8 cellular contexts compared by ENCODE assay signal in genomic region chr1:25246600-25247023, GRCh38. TPM values are rescaled to one million over a fixed set of nuclear protein-coding genes. Genes with fewer than 3 reads are reported as not detected.
DNase-seq lines count a peak whose midpoint lies in the region; ATAC-seq and TF ChIP-seq lines count a peak whose summit lies in the region.

No MANE protein-coding gene starts in this region.

- peaks cover 47% of the 10 kb centered on the region for H3K36me3 Mint-ChIP-seq in activated CD4-positive, alpha-beta T cell treated with anti-CD3 and anti-CD28 coated beads for 36 hours (ENCODE audit: low read depth)
- peaks cover 61% of the 10 kb centered on the region for H3K36me3 Mint-ChIP-seq in activated T-helper 17 cell treated with anti-CD3 and anti-CD28 coated beads, Interleukin-2, amount 50 U/mL, for 72 hours (ENCODE audit: low read depth)

- H3K9me3 ChIP-seq in gastroesophageal sphincter, result no peaks in the 10 kb centered on the region

- no peaks in the 10 kb centered on the region for H3K27me3 ChIP-seq in gastroesophageal sphincter

- no peak for TF ChIP-seq POLR2A in gastroesophageal sphincter (IDR thresholded peaks at IDR 0.05)

- peaks cover 0 to 42% of the 10 kb centered on the region in 2 donors for H3K36me3 ChIP-seq in gastroesophageal sphincter

- peaks cover 4 to 41% (median 13%) of the 10 kb centered on the region in 3 donors for H3K4me1 ChIP-seq in gastroesophageal sphincter

- H3K4me3 Mint-ChIP-seq in activated CD4-positive, alpha-beta T cell treated with anti-CD3 and anti-CD28 coated beads for 36 hours, result peak overlapping the region; percentile 96
- peak overlapping the region; percentile 94 for H3K4me3 Mint-ChIP-seq in activated T-helper 17 cell treated with anti-CD3 and anti-CD28 coated beads, Interleukin-2, amount 50 U/mL, for 72 hours

- H3K9me3 Mint-ChIP-seq in activated CD4-positive, alpha-beta T cell treated with anti-CD3 and anti-CD28 coated beads for 36 hours (ENCODE audit: low read depth), result no peaks in the 10 kb centered on the region
- H3K9me3 Mint-ChIP-seq in activated T-helper 17 cell treated with anti-CD3 and anti-CD28 coated beads, Interleukin-2, amount 50 U/mL, for 72 hours, result no peaks in the 10 kb centered on the region

- peak; percentile 62 for DNase-seq in activated CD4-positive, alpha-beta T cell treated with anti-CD3 and anti-CD28 coated beads for 36 hours
- DNase-seq in activated CD4-positive, alpha-beta T cell treated with anti-CD3 and anti-CD28 coated beads for 1 hour, result no peak
- DNase-seq in retinal pigment epithelial cell (ENCODE audit: low read depth), result no peak
- DNase-seq in putamen (ENCODE audit: low spot score), result no peak
- no peak for DNase-seq in NCI-H2029 (lab: John Stamatoyannopoulos, UW)

- TF ChIP-seq EP300 in gastroesophageal sphincter (IDR thresholded peaks at IDR 0.05), result no peak

- no peaks in the 10 kb centered on the region for H3K27me3 Mint-ChIP-seq in activated CD4-positive, alpha-beta T cell treated with anti-CD3 and anti-CD28 coated beads for 36 hours
- H3K27me3 Mint-ChIP-seq in activated T-helper 17 cell treated with anti-CD3 and anti-CD28 coated beads, Interleukin-2, amount 50 U/mL, for 72 hours, result no peaks in the 10 kb centered on the region

- WGBS in gastroesophageal sphincter (ENCODE audit: low coverage in 1 of 2), 2 donors, result no CpG with 5 or more reads among the region's 53 CpGs

- TF ChIP-seq CTCF in gastroesophageal sphincter (IDR thresholded peaks at IDR 0.05) (no peak), retinal pigment epithelial cell (conservative IDR thresholded peaks at IDR 0.05; ENCODE audit: low read depth, low read length) (no peak)

- peak overlapping the region; percentile 99 for H3K27ac Mint-ChIP-seq in activated CD4-positive, alpha-beta T cell treated with anti-CD3 and anti-CD28 coated beads for 36 hours
- peak overlapping the region; percentile 97 for H3K27ac Mint-ChIP-seq in activated T-helper 17 cell treated with anti-CD3 and anti-CD28 coated beads, Interleukin-2, amount 50 U/mL, for 72 hours

- POLR2A ChIA-PET in activated CD4-positive, alpha-beta T cell treated with anti-CD3 and anti-CD28 coated beads for 36 hours (lab: Charles Lee), result interaction anchor here (1.3 kb wide), 1 partner anchor 14 kb away, joined by 37 read pairs; the partner anchor contains the start of gene SYF2

- intact Hi-C loops in activated CD4-positive, alpha-beta T cell treated with anti-CD3 and anti-CD28 coated beads for 36 hours (cut with DNase I, micrococcal nuclease), result loop anchor here (1.0 to 10.0 kb wide), 14 partner anchors 14 to 1266 kb away; partner anchors contain the start of genes SYF2 (in 2 of the 2), CLIC4 (in 1 of the 2), MACO1 (in 1 of the 2) and MTFR1L (in 1 of the 2)

- peak overlapping the region; percentile 97 to 100 (median 100) for H3K27ac ChIP-seq in gastroesophageal sphincter

- no peak for ATAC-seq in activated CD4-positive, alpha-beta T cell treated with anti-CD3 and anti-CD28 coated beads for 36 hours
- ATAC-seq in HG03457 (IDR thresholded peaks at IDR 0.05; ENCODE audit: unreplicated experiment), result peak; percentile 5
- ATAC-seq in activated T-helper 17 cell treated with anti-CD3 and anti-CD28 coated beads, Interleukin-2, amount 50 U/mL, for 72 hours (replicated peaks), result no peak
- ATAC-seq in gastroesophageal sphincter, result peak; percentile 0

- H3K4me3 ChIP-seq in gastroesophageal sphincter (peak overlapping the region; percentile 90 to 95), retinal pigment epithelial cell (ENCODE audit: low read length) (peak overlapping the region; percentile 99)

- peaks cover 43% of the 10 kb centered on the region for H3K4me1 Mint-ChIP-seq in activated CD4-positive, alpha-beta T cell treated with anti-CD3 and anti-CD28 coated beads for 36 hours
- H3K4me1 Mint-ChIP-seq in activated T-helper 17 cell treated with anti-CD3 and anti-CD28 coated beads, Interleukin-2, amount 50 U/mL, for 72 hours, result peaks cover 27% of the 10 kb centered on the region

- CTCF ChIA-PET in activated CD4-positive, alpha-beta T cell treated with anti-CD3 and anti-CD28 coated beads for 36 hours (lab: Charles Lee), result no interaction called here

RNA-seq across cellular contexts. Expression of gene RSRP1, which starts 0.6 kb away (rescaled TPM):
- 100 to 1,000 TPM in 1 of 2 experiments, 10 to 100 TPM in 1; 86.8 to 120 TPM for total RNA-seq in activated CD4-positive, alpha-beta T cell treated with anti-CD3 and anti-CD28 coated beads for 36 hours
- 100 to 1,000 TPM; 120 to 228 TPM for total RNA-seq in activated T-helper 17 cell treated with anti-CD3 and anti-CD28 coated beads, Interleukin-2, amount 50 U/mL, for 72 hours
- 100 to 1,000 TPM in 1 of 4 donors, 10 to 100 TPM in 3; 23.1 to 133 (median 59.4) TPM for total RNA-seq in gastroesophageal sphincter

RNA-seq across cellular contexts. Expression of gene SYF2, which starts 14.3 kb away (rescaled TPM):
- total RNA-seq in activated CD4-positive, alpha-beta T cell treated with anti-CD3 and anti-CD28 coated beads for 36 hours, result 10 to 100 TPM; 39.0 to 42.4 TPM
- total RNA-seq in activated T-helper 17 cell treated with anti-CD3 and anti-CD28 coated beads, Interleukin-2, amount 50 U/mL, for 72 hours, result 10 to 100 TPM; 39.1 to 46.1 TPM
- 100 to 1,000 TPM in 1 of 4 donors, 10 to 100 TPM in 3; 54.5 to 105 (median 88.5) TPM for total RNA-seq in gastroesophageal sphincter

RNA-seq across cellular contexts. Expression of gene RHD, which starts 25.7 kb away (rescaled TPM):
- not detected for total RNA-seq in activated CD4-positive, alpha-beta T cell treated with anti-CD3 and anti-CD28 coated beads for 36 hours
- total RNA-seq in activated T-helper 17 cell treated with anti-CD3 and anti-CD28 coated beads, Interleukin-2, amount 50 U/mL, for 72 hours, result under 1 TPM in 1 of 2 donors, not detected in 1; 0.11 TPM
- total RNA-seq in gastroesophageal sphincter, result not detected

Comparison
In these comparisons a context has a peak if more than half of its experiments do, and no peak if none do; other contexts are left out.
1. ATAC-seq: peak in HG03457 (single experiment) and gastroesophageal sphincter (single experiment); none in activated CD4-positive, alpha-beta T cell treated with anti-CD3 and anti-CD28 coated beads for 36 hours (single experiment) and activated T-helper 17 cell treated with anti-CD3 and anti-CD28 coated beads, Interleukin-2, amount 50 U/mL, for 72 hours (single experiment).